In the genomic region with DNA sequence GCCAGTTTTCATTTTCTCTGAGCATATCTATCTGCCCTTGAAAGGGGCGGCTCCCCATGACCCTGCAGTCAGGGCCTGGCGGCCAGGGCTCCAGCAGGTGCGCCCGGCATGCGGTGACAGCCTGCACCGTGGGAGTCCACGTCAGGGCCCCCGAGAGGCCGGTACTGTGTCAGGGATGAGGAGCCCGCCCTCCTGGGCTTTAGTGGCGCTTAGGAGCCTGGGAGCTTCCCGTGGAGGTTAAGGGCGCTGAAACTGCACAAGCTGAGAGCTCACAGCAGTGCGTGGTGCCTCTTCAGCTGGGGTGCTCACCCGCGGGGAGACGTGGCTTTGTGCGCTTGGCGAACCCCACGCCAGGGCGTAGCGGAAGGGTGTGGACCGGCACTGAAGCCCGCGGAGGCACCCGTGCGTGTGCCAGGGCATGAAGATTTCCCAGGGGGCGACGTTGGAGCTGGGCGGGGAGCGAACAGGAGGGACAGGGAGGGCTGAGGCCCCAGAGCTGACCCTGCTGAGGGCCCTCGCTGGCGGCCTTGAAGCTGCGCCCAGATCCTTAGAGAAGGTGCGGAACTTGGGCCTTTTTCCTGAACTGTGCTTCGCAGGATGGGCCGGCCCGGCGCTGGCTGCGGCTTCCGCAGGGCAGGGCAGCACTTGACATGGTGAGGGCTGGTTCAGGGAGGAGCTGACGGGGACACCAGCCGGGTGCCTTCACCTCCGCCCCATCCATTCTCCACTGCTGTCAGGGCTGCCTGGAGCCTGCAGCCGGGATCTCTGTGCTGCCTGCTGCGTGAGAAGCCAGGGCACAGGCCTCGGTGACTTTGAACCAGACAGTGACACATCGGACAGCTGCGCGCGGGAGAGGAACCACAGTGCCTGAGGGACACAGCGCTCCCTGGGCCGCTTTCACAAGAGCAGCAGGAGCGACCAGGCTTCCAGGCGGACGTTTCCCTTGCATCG, we compare ENCODE assay signal across 9 cellular contexts. TPM values are rescaled to one million over a fixed set of nuclear protein-coding genes. Genes with fewer than 3 reads are reported as not detected.
DNase-seq lines count a peak whose midpoint lies in the region; ATAC-seq lines count a peak whose summit lies in the region.
"Had no signal": no experiment of that assay in that cellular context is flagged by ENCODE, and none has a peak within 500 bp of the region (broad histone marks: within the 10 kb centered on the region; RNA-seq: fewer than 3 reads in every experiment).

No MANE protein-coding gene starts in this region.

- peaks cover 6% of the 10 kb centered on the region for H3K27me3 Mint-ChIP-seq in activated CD4-positive, alpha-beta T cell treated with anti-CD3 and anti-CD28 coated beads for 36 hours

- H3K27ac ChIP-seq in HUES6 (ENCODE audit: low read depth, low read length) = no peak overlapping the region
- H3K27ac ChIP-seq in duodenal mucosa (ENCODE audit: low read depth, low read length) = no peak overlapping the region

- H3K36me3 ChIP-seq in HUES6 (ENCODE audit: control insufficient read depth, insufficient read depth, low read length) (no peaks in the 10 kb centered on the region), duodenal mucosa (ENCODE audit: control insufficient read depth in 1 of 2, insufficient read depth in 2 of 2, low read length in 2 of 2) (no peaks in the 10 kb centered on the region)

- CTCF ChIA-PET in activated CD4-positive, alpha-beta T cell treated with anti-CD3 and anti-CD28 coated beads for 36 hours (lab: Charles Lee) = interaction anchor here (0.9 to 1.0 kb wide), 3 partner anchors 17 to 77 kb away, joined by 3 to 4 read pairs (median 3); a partner anchor contains a TSS

- H3K4me1 ChIP-seq in HUES6 (ENCODE audit: control insufficient read depth, insufficient read depth, low read length) = peaks cover 15% of the 10 kb centered on the region; the same call in 1 of the 2 replicates
- H3K4me1 ChIP-seq in duodenal mucosa (ENCODE audit: control insufficient read depth in 1 of 2, insufficient read depth in 2 of 2, low read length in 2 of 2) = peaks cover 37 to 52% of the 10 kb centered on the region in 2 donors

- peak overlapping the region; percentile 78 for H3K27ac Mint-ChIP-seq in activated CD4-positive, alpha-beta T cell treated with anti-CD3 and anti-CD28 coated beads for 36 hours

- H3K9me3 ChIP-seq in HUES6 (ENCODE audit: control insufficient read depth, insufficient read depth, low read depth, low read length) (no peaks in the 10 kb centered on the region), duodenal mucosa (ENCODE audit: control insufficient read depth in 1 of 2, low read length in 2 of 2) (no peaks in the 10 kb centered on the region)

- DNase-seq in G401 (ENCODE audit: low spot score) = peak; percentile 59
- DNase-seq in activated CD4-positive, alpha-beta T cell treated with anti-CD3 and anti-CD28 coated beads for 36 hours = peak; percentile 69
- DNase-seq in mucosa of gallbladder (ENCODE audit: low spot score) = peak; percentile 38
- peak; percentile 62 for DNase-seq in ureter (ENCODE audit: low spot score)
- no peak for DNase-seq in OCI-M2 (lab: John Stamatoyannopoulos, UW; ENCODE audit: unreplicated experiment)

- in situ Hi-C loops in G401 (cut with HindIII; ENCODE audit: low sequenced_read_pairs) = no loop called here

- peaks cover 7% of the 10 kb centered on the region for H3K9me3 Mint-ChIP-seq in activated CD4-positive, alpha-beta T cell treated with anti-CD3 and anti-CD28 coated beads for 36 hours (ENCODE audit: low read depth)

- peak; percentile 52 for ATAC-seq in activated CD4-positive, alpha-beta T cell treated with anti-CD3 and anti-CD28 coated beads for 36 hours
- ATAC-seq in HG03342 (IDR thresholded peaks at IDR 0.05; ENCODE audit: unreplicated experiment) = no peak

- H3K4me3 ChIP-seq in HUES6 (ENCODE audit: low read depth, low read length) = peak overlapping the region; percentile 38
- H3K4me3 ChIP-seq in duodenal mucosa (ENCODE audit: low read depth in 1 of 2, low read length in 2 of 2) = peak overlapping the region; percentile 71 to 72

- peaks cover 54% of the 10 kb centered on the region for H3K4me1 Mint-ChIP-seq in activated CD4-positive, alpha-beta T cell treated with anti-CD3 and anti-CD28 coated beads for 36 hours

- POLR2A ChIA-PET in activated CD4-positive, alpha-beta T cell treated with anti-CD3 and anti-CD28 coated beads for 36 hours (lab: Charles Lee) = interaction anchor here (0.6 kb wide), 2 partner anchors 27 to 33 kb away, joined by 3 read pairs; no protein-coding TSS in a partner anchor

- H3K27me3 ChIP-seq in HUES6 (ENCODE audit: control insufficient read depth, insufficient read depth, low read length) = peaks cover 27% of the 10 kb centered on the region; the same call in 1 of the 2 replicates
- H3K27me3 ChIP-seq in duodenal mucosa (ENCODE audit: control insufficient read depth in 1 of 2, insufficient read depth in 2 of 2, low read length in 2 of 2) = no peaks in the 10 kb centered on the region

- H3K4me3 Mint-ChIP-seq in activated CD4-positive, alpha-beta T cell treated with anti-CD3 and anti-CD28 coated beads for 36 hours = peak overlapping the region; percentile 69

- H3K36me3 Mint-ChIP-seq in activated CD4-positive, alpha-beta T cell treated with anti-CD3 and anti-CD28 coated beads for 36 hours (ENCODE audit: low read depth) = peaks cover 6% of the 10 kb centered on the region

- intact Hi-C loops in activated CD4-positive, alpha-beta T cell treated with anti-CD3 and anti-CD28 coated beads for 36 hours (cut with DNase I, micrococcal nuclease) = no loop called here

- no peak overlapping the region for H3K9ac ChIP-seq in HUES6 (ENCODE audit: low read length)
- peak overlapping the region; percentile 49 to 76 for H3K9ac ChIP-seq in duodenal mucosa (ENCODE audit: low read depth in 1 of 2, low read length in 2 of 2)

RNA-seq across cellular contexts. Expression of a gene that starts 32.9 kb away (rescaled TPM):
- total RNA-seq in G401 (2014; rRNA removed; shearing (Covaris generic)) = not detected in 2 replicates
- not detected for total RNA-seq in activated CD4-positive, alpha-beta T cell treated with anti-CD3 and anti-CD28 coated beads for 36 hours
- total RNA-seq in mucosa of gallbladder (not detected), ureter (not detected)
- total RNA-seq: T-helper 1 cell treated with Interleukin-12 subunit alpha and Interleukin-12 subunit beta and Interleukin-4 antibody, amounts not matched to agents 30 ng/mL and 1 ng/mL, for 36 hours had no signal

RNA-seq across cellular contexts. Expression of a gene that starts 33.0 kb away (rescaled TPM):
- 52.6 and 96.4 TPM in 2 replicates for total RNA-seq in G401 (2014; rRNA removed; shearing (Covaris generic))
- 100 to 1,000 TPM in 1 of 2 experiments, 10 to 100 TPM in 1; 80.1 to 127 TPM for total RNA-seq in activated CD4-positive, alpha-beta T cell treated with anti-CD3 and anti-CD28 coated beads for 36 hours
- total RNA-seq in mucosa of gallbladder = 51.6 TPM
- 109 TPM for total RNA-seq in ureter
